Comparison of ENCODE assay signal across 39 cellular contexts in genomic region chr21:40393091-40393490, GRCh38.
"Had no signal": no experiment of that assay in that cellular context is flagged by ENCODE, and none has a peak within 500 bp of the region (broad histone marks: within the 10 kb centered on the region; RNA-seq: fewer than 3 reads in every experiment).

No MANE protein-coding gene starts in this region.

- H3K4me3 Mint-ChIP-seq: activated naive CD4-positive, alpha-beta T cell treated with anti-CD3 and anti-CD28 coated beads for 36 hours; activated naive CD4-positive, alpha-beta T cell treated with anti-CD3 and anti-CD28 coated beads, Interleukin-2, amount 10 ng/mL, durations not matched to agents 7 days and 5 days; activated naive CD4-positive, alpha-beta T cell treated with anti-CD3 and anti-CD28 coated beads, Interleukin-2, amount 50 U/mL, for 24 hours; activated naive CD8-positive, alpha-beta T cell; activated naive CD8-positive, alpha-beta T cell treated with anti-CD3 and anti-CD28 coated beads for 36 hours; activated naive CD8-positive, alpha-beta T cell treated with anti-CD3 and anti-CD28 coated beads, Interleukin-2, amount 10 ng/mL, durations not matched to agents 7 days and 5 days; activated T-cell treated with anti-CD3 and anti-CD28 coated beads, Interleukin-2, amount 50 U/mL, for 24 hours; activated T-cell treated with anti-CD3 and anti-CD28 coated beads, Interleukin-2, amount 50 U/mL, for 4 hours; activated T-cell treated with anti-CD3 and anti-CD28 coated beads, Interleukin-2, amount 50 U/mL, for 72 hours; activated T-helper 1 cell treated with anti-CD3 and anti-CD28 coated beads, Interleukin-12 subunit alpha, Interleukin-12 subunit beta, Interleukin-2, Interleukin-4 antibody, amounts not matched to agents 30 ng/mL and 10 ng/mL and 1 ng/mL, durations not matched to agents 14 hours and 24 hours and 36 hours; activated T-helper 17 cell treated with anti-CD3 and anti-CD28 coated beads, Interleukin-2, amount 50 U/mL, for 72 hours; brain; central memory CD8-positive, alpha-beta T cell had no signal

- DNase-seq: activated effector memory CD4-positive, alpha-beta T cell treated with anti-CD3 and anti-CD28 coated beads, Interleukin-2, amount 50 U/mL, for 16 hours; activated effector memory CD4-positive, alpha-beta T cell treated with Interleukin-2 at 50 U/mL for 16 hours; activated gamma-delta T cell; activated gamma-delta T cell treated with Interleukin-2 at 50 U/mL for 16 hours; activated naive CD4-positive, alpha-beta T cell; activated naive CD4-positive, alpha-beta T cell treated with anti-CD3 and anti-CD28 coated beads for 36 hours; activated naive CD4-positive, alpha-beta T cell treated with anti-CD3 and anti-CD28 coated beads, Interleukin-2, amount 10 ng/mL, durations not matched to agents 7 days and 5 days; activated naive CD4-positive, alpha-beta T cell treated with anti-CD3 and anti-CD28 coated beads, Interleukin-2, amount 50 U/mL, for 16 hours; activated naive CD4-positive, alpha-beta T cell treated with Interleukin-2 at 50 U/mL for 16 hours; activated naive CD8-positive, alpha-beta T cell treated with anti-CD3 and anti-CD28 coated beads for 36 hours; activated naive CD8-positive, alpha-beta T cell treated with anti-CD3 and anti-CD28 coated beads, Interleukin-2, amount 10 ng/mL, durations not matched to agents 7 days and 5 days; activated T-cell treated with anti-CD3 and anti-CD28 coated beads for 4 hours; activated T-cell treated with anti-CD3 and anti-CD28 coated beads, Interleukin-2, amount 50 U/mL, for 1 hour; activated T-cell treated with anti-CD3 and anti-CD28 coated beads, Interleukin-2, amount 50 U/mL, for 24 hours; activated T-cell treated with anti-CD3 and anti-CD28 coated beads, Interleukin-2, amount 50 U/mL, for 4 hours; activated T-cell treated with anti-CD3 and anti-CD28 coated beads, Interleukin-2, amount 50 U/mL, for 48 hours; activated T-cell treated with anti-CD3 and anti-CD28 coated beads, Interleukin-2, amount 50 U/mL, for 72 hours; adrenal gland; amniotic stem cell; amygdala; anterior cingulate cortex; aorta; body of pancreas; brain microvascular endothelial cell; caudate nucleus; central memory CD4-positive, alpha-beta T cell; cerebellar nuclear complex had no signal

- H3K27ac Mint-ChIP-seq: activated naive CD4-positive, alpha-beta T cell treated with anti-CD3 and anti-CD28 coated beads for 36 hours; activated naive CD4-positive, alpha-beta T cell treated with anti-CD3 and anti-CD28 coated beads, Interleukin-2, amount 10 ng/mL, durations not matched to agents 7 days and 5 days; activated naive CD4-positive, alpha-beta T cell treated with anti-CD3 and anti-CD28 coated beads, Interleukin-2, amount 50 U/mL, for 24 hours; activated naive CD4-positive, alpha-beta T cell treated with anti-CD3 and anti-CD28 coated beads, Interleukin-2, amount 50 U/mL, for 72 hours; activated naive CD8-positive, alpha-beta T cell; activated naive CD8-positive, alpha-beta T cell treated with anti-CD3 and anti-CD28 coated beads for 36 hours; activated naive CD8-positive, alpha-beta T cell treated with anti-CD3 and anti-CD28 coated beads, Interleukin-2, amount 10 ng/mL, durations not matched to agents 7 days and 5 days; activated T-cell treated with anti-CD3 and anti-CD28 coated beads, Interleukin-2, amount 50 U/mL, for 24 hours; activated T-cell treated with anti-CD3 and anti-CD28 coated beads, Interleukin-2, amount 50 U/mL, for 72 hours; activated T-helper 1 cell treated with anti-CD3 and anti-CD28 coated beads, Interleukin-12 subunit alpha, Interleukin-12 subunit beta, Interleukin-2, Interleukin-4 antibody, amounts not matched to agents 30 ng/mL and 10 ng/mL and 1 ng/mL, durations not matched to agents 14 hours and 24 hours and 36 hours; activated T-helper 17 cell treated with anti-CD3 and anti-CD28 coated beads, Interleukin-2, amount 50 U/mL, for 72 hours; activated T-helper 2 cell treated with anti-CD3 and anti-CD28 coated beads, Interferon-gamma antibody, Interleukin-2, Interleukin-4, amounts not matched to agents 10 μg/mL and 5 μg/mL and 100 μg/mL, durations not matched to agents 14 hours and 24 hours and 36 hours; brain had no signal

- H3K27me3 Mint-ChIP-seq: activated naive CD4-positive, alpha-beta T cell treated with anti-CD3 and anti-CD28 coated beads, Interleukin-2, amount 10 ng/mL, durations not matched to agents 7 days and 5 days; activated naive CD8-positive, alpha-beta T cell; activated naive CD8-positive, alpha-beta T cell treated with anti-CD3 and anti-CD28 coated beads, Interleukin-2, amount 10 ng/mL, durations not matched to agents 7 days and 5 days; activated T-cell treated with anti-CD3 and anti-CD28 coated beads, Interleukin-2, amount 50 U/mL, for 24 hours; central memory CD8-positive, alpha-beta T cell had no signal

- H3K27ac ChIP-seq: adrenal gland, ascending aorta, body of pancreas, brain microvascular endothelial cell, breast epithelium, cardiac muscle cell had no signal

- H3K36me3 Mint-ChIP-seq: activated naive CD4-positive, alpha-beta T cell treated with anti-CD3 and anti-CD28 coated beads, Interleukin-2, amount 10 ng/mL, durations not matched to agents 7 days and 5 days; activated naive CD4-positive, alpha-beta T cell treated with anti-CD3 and anti-CD28 coated beads, Interleukin-2, amount 50 U/mL, for 24 hours; activated naive CD4-positive, alpha-beta T cell treated with anti-CD3 and anti-CD28 coated beads, Interleukin-2, amount 50 U/mL, for 72 hours; activated naive CD8-positive, alpha-beta T cell; activated naive CD8-positive, alpha-beta T cell treated with anti-CD3 and anti-CD28 coated beads for 36 hours; activated naive CD8-positive, alpha-beta T cell treated with anti-CD3 and anti-CD28 coated beads, Interleukin-2, amount 10 ng/mL, durations not matched to agents 7 days and 5 days; brain had no signal

- ATAC-seq: activated naive CD4-positive, alpha-beta T cell treated with anti-CD3 and anti-CD28 coated beads, Interleukin-2, amount 50 U/mL, for 72 hours; activated T-cell treated with anti-CD3 and anti-CD28 coated beads, Interleukin-2, amount 50 U/mL, for 4 hours; activated T-cell treated with anti-CD3 and anti-CD28 coated beads, Interleukin-2, amount 50 U/mL, for 72 hours; activated T-helper 17 cell treated with anti-CD3 and anti-CD28 coated beads, Interleukin-2, amount 50 U/mL, for 72 hours; body of pancreas had no signal

- H3K4me3 ChIP-seq: adrenal gland, ascending aorta, body of pancreas, breast epithelium, cardiac muscle cell had no signal

- H3K4me1 Mint-ChIP-seq: activated naive CD4-positive, alpha-beta T cell treated with anti-CD3 and anti-CD28 coated beads, Interleukin-2, amount 10 ng/mL, durations not matched to agents 7 days and 5 days; activated naive CD4-positive, alpha-beta T cell treated with anti-CD3 and anti-CD28 coated beads, Interleukin-2, amount 50 U/mL, for 24 hours; activated naive CD8-positive, alpha-beta T cell treated with anti-CD3 and anti-CD28 coated beads for 36 hours; activated naive CD8-positive, alpha-beta T cell treated with anti-CD3 and anti-CD28 coated beads, Interleukin-2, amount 10 ng/mL, durations not matched to agents 7 days and 5 days; activated T-helper 17 cell treated with anti-CD3 and anti-CD28 coated beads, Interleukin-2, amount 50 U/mL, for 72 hours; central memory CD8-positive, alpha-beta T cell had no signal

- H3K4me1 ChIP-seq: adrenal gland, ascending aorta, body of pancreas, breast epithelium had no signal

- H3K36me3 ChIP-seq: adrenal gland, ascending aorta, brain microvascular endothelial cell, breast epithelium, cardiac muscle cell had no signal

- FAIRE-seq: astrocyte had no signal

- H3K9me3 ChIP-seq: adrenal gland, ascending aorta, body of pancreas, breast epithelium had no signal

- H3K9me3 Mint-ChIP-seq: activated naive CD4-positive, alpha-beta T cell treated with anti-CD3 and anti-CD28 coated beads for 36 hours; activated naive CD8-positive, alpha-beta T cell treated with anti-CD3 and anti-CD28 coated beads for 36 hours; activated naive CD8-positive, alpha-beta T cell treated with anti-CD3 and anti-CD28 coated beads, Interleukin-2, amount 10 ng/mL, durations not matched to agents 7 days and 5 days; activated T-helper 1 cell treated with anti-CD3 and anti-CD28 coated beads, Interleukin-12 subunit alpha, Interleukin-12 subunit beta, Interleukin-2, Interleukin-4 antibody, amounts not matched to agents 30 ng/mL and 10 ng/mL and 1 ng/mL, durations not matched to agents 14 hours and 24 hours and 36 hours; activated T-helper 17 cell treated with anti-CD3 and anti-CD28 coated beads, Interleukin-2, amount 50 U/mL, for 72 hours had no signal

- H3K27me3 ChIP-seq: adrenal gland, ascending aorta, body of pancreas, brain microvascular endothelial cell, breast epithelium, cardiac muscle cell had no signal
